ENCODE assay signal across 39 cellular contexts in the genomic region with DNA sequence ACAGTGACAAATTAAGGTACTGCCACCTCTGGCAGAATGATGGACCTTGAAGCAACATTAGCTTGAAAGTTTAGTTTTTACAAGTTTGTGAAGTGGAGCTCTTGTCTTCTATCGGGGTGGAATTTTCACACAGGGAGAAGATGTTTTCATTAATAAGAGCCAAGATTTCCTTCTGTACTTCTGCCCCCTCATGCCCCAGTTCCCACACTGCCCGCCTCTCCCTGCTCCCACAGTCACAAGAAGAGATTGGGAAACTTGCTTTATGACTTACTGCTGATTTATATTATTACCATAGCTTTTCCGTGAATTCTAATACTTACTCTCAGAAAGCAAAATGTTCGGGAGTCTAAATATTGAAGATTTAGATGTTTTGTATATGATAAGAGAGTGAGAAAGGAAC.
"Had no signal": no experiment of that assay in that cellular context is flagged by ENCODE, and none has a peak within 500 bp of the region (broad histone marks: within the 10 kb centered on the region; RNA-seq: fewer than 3 reads in every experiment).

No MANE protein-coding gene starts in this region.

- ATAC-seq: activated naive CD4-positive, alpha-beta T cell treated with anti-CD3 and anti-CD28 coated beads, Interleukin-2, amount 50 U/mL, for 72 hours; activated naive CD8-positive, alpha-beta T cell treated with anti-CD3 and anti-CD28 coated beads, Interleukin-2, amount 50 U/mL, for 24 hours; activated T-cell treated with anti-CD3 and anti-CD28 coated beads, Interleukin-2, amount 50 U/mL, for 4 hours; activated T-cell treated with anti-CD3 and anti-CD28 coated beads, Interleukin-2, amount 50 U/mL, for 72 hours; activated T-helper 17 cell treated with anti-CD3 and anti-CD28 coated beads, Interleukin-2, amount 50 U/mL, for 72 hours; body of pancreas had no signal

- H3K27me3 Mint-ChIP-seq: activated naive CD4-positive, alpha-beta T cell treated with anti-CD3 and anti-CD28 coated beads, Interleukin-2, amount 10 ng/mL, durations not matched to agents 7 days and 5 days; activated naive CD4-positive, alpha-beta T cell treated with anti-CD3 and anti-CD28 coated beads, Interleukin-2, amount 50 U/mL, for 24 hours; activated naive CD8-positive, alpha-beta T cell; activated naive CD8-positive, alpha-beta T cell treated with anti-CD3 and anti-CD28 coated beads for 36 hours; activated naive CD8-positive, alpha-beta T cell treated with anti-CD3 and anti-CD28 coated beads, Interleukin-2, amount 10 ng/mL, durations not matched to agents 7 days and 5 days; activated naive CD8-positive, alpha-beta T cell treated with anti-CD3 and anti-CD28 coated beads, Interleukin-2, amount 50 U/mL, for 24 hours; activated T-helper 17 cell treated with anti-CD3 and anti-CD28 coated beads, Interleukin-2, amount 50 U/mL, for 72 hours; central memory CD8-positive, alpha-beta T cell had no signal

- H3K27me3 ChIP-seq: adrenal gland, ascending aorta, body of pancreas, brain microvascular endothelial cell, cardiac muscle cell had no signal

- H3K27ac ChIP-seq: adrenal gland, ascending aorta, body of pancreas, brain microvascular endothelial cell, breast epithelium, cardiac muscle cell had no signal

- H3K9me3 ChIP-seq: adrenal gland, ascending aorta, body of pancreas, breast epithelium had no signal

- DNase-seq: activated effector memory CD4-positive, alpha-beta T cell treated with anti-CD3 and anti-CD28 coated beads, Interleukin-2, amount 50 U/mL, for 16 hours; activated effector memory CD4-positive, alpha-beta T cell treated with Interleukin-2 at 50 U/mL for 16 hours; activated gamma-delta T cell; activated gamma-delta T cell treated with Interleukin-2 at 50 U/mL for 16 hours; activated naive CD4-positive, alpha-beta T cell; activated naive CD4-positive, alpha-beta T cell treated with anti-CD3 and anti-CD28 coated beads for 36 hours; activated naive CD4-positive, alpha-beta T cell treated with anti-CD3 and anti-CD28 coated beads, Interleukin-2, amount 10 ng/mL, durations not matched to agents 7 days and 5 days; activated naive CD4-positive, alpha-beta T cell treated with anti-CD3 and anti-CD28 coated beads, Interleukin-2, amount 50 U/mL, for 16 hours; activated naive CD4-positive, alpha-beta T cell treated with Interleukin-2 at 50 U/mL for 16 hours; activated naive CD8-positive, alpha-beta T cell treated with anti-CD3 and anti-CD28 coated beads for 36 hours; activated naive CD8-positive, alpha-beta T cell treated with anti-CD3 and anti-CD28 coated beads, Interleukin-2, amount 10 ng/mL, durations not matched to agents 7 days and 5 days; activated naive CD8-positive, alpha-beta T cell treated with anti-CD3 and anti-CD28 coated beads, Interleukin-2, amount 50 U/mL, for 24 hours; activated T-cell treated with anti-CD3 and anti-CD28 coated beads for 4 hours; activated T-cell treated with anti-CD3 and anti-CD28 coated beads, Interleukin-2, amount 50 U/mL, for 1 hour; activated T-cell treated with anti-CD3 and anti-CD28 coated beads, Interleukin-2, amount 50 U/mL, for 24 hours; activated T-cell treated with anti-CD3 and anti-CD28 coated beads, Interleukin-2, amount 50 U/mL, for 4 hours; activated T-cell treated with anti-CD3 and anti-CD28 coated beads, Interleukin-2, amount 50 U/mL, for 48 hours; activated T-cell treated with anti-CD3 and anti-CD28 coated beads, Interleukin-2, amount 50 U/mL, for 72 hours; adrenal gland; amniotic stem cell; amygdala; anterior cingulate cortex; aorta; body of pancreas; brain microvascular endothelial cell; central memory CD4-positive, alpha-beta T cell; cerebellar nuclear complex had no signal

- H3K4me3 Mint-ChIP-seq: activated naive CD4-positive, alpha-beta T cell treated with anti-CD3 and anti-CD28 coated beads for 36 hours; activated naive CD4-positive, alpha-beta T cell treated with anti-CD3 and anti-CD28 coated beads, Interleukin-2, amount 10 ng/mL, durations not matched to agents 7 days and 5 days; activated naive CD4-positive, alpha-beta T cell treated with anti-CD3 and anti-CD28 coated beads, Interleukin-2, amount 50 U/mL, for 24 hours; activated naive CD8-positive, alpha-beta T cell; activated naive CD8-positive, alpha-beta T cell treated with anti-CD3 and anti-CD28 coated beads for 36 hours; activated naive CD8-positive, alpha-beta T cell treated with anti-CD3 and anti-CD28 coated beads, Interleukin-2, amount 10 ng/mL, durations not matched to agents 7 days and 5 days; activated naive CD8-positive, alpha-beta T cell treated with anti-CD3 and anti-CD28 coated beads, Interleukin-2, amount 50 U/mL, for 24 hours; activated T-cell treated with anti-CD3 and anti-CD28 coated beads, Interleukin-2, amount 50 U/mL, for 24 hours; activated T-cell treated with anti-CD3 and anti-CD28 coated beads, Interleukin-2, amount 50 U/mL, for 4 hours; activated T-cell treated with anti-CD3 and anti-CD28 coated beads, Interleukin-2, amount 50 U/mL, for 72 hours; activated T-helper 1 cell treated with anti-CD3 and anti-CD28 coated beads, Interleukin-12 subunit alpha, Interleukin-12 subunit beta, Interleukin-2, Interleukin-4 antibody, amounts not matched to agents 30 ng/mL and 10 ng/mL and 1 ng/mL, durations not matched to agents 14 hours and 24 hours and 36 hours; activated T-helper 17 cell treated with anti-CD3 and anti-CD28 coated beads, Interleukin-2, amount 50 U/mL, for 72 hours; brain; central memory CD8-positive, alpha-beta T cell had no signal

- H3K4me1 Mint-ChIP-seq: activated naive CD4-positive, alpha-beta T cell treated with anti-CD3 and anti-CD28 coated beads, Interleukin-2, amount 10 ng/mL, durations not matched to agents 7 days and 5 days; activated naive CD4-positive, alpha-beta T cell treated with anti-CD3 and anti-CD28 coated beads, Interleukin-2, amount 50 U/mL, for 24 hours; activated naive CD8-positive, alpha-beta T cell treated with anti-CD3 and anti-CD28 coated beads for 36 hours; activated naive CD8-positive, alpha-beta T cell treated with anti-CD3 and anti-CD28 coated beads, Interleukin-2, amount 10 ng/mL, durations not matched to agents 7 days and 5 days; activated naive CD8-positive, alpha-beta T cell treated with anti-CD3 and anti-CD28 coated beads, Interleukin-2, amount 50 U/mL, for 24 hours; activated T-helper 17 cell treated with anti-CD3 and anti-CD28 coated beads, Interleukin-2, amount 50 U/mL, for 72 hours; brain; central memory CD8-positive, alpha-beta T cell had no signal

- H3K36me3 Mint-ChIP-seq: activated naive CD4-positive, alpha-beta T cell treated with anti-CD3 and anti-CD28 coated beads, Interleukin-2, amount 10 ng/mL, durations not matched to agents 7 days and 5 days; activated naive CD4-positive, alpha-beta T cell treated with anti-CD3 and anti-CD28 coated beads, Interleukin-2, amount 50 U/mL, for 24 hours; activated naive CD4-positive, alpha-beta T cell treated with anti-CD3 and anti-CD28 coated beads, Interleukin-2, amount 50 U/mL, for 72 hours; activated naive CD8-positive, alpha-beta T cell; activated naive CD8-positive, alpha-beta T cell treated with anti-CD3 and anti-CD28 coated beads for 36 hours; activated naive CD8-positive, alpha-beta T cell treated with anti-CD3 and anti-CD28 coated beads, Interleukin-2, amount 10 ng/mL, durations not matched to agents 7 days and 5 days; brain had no signal

- H3K9me3 Mint-ChIP-seq: activated naive CD4-positive, alpha-beta T cell treated with anti-CD3 and anti-CD28 coated beads, Interleukin-2, amount 10 ng/mL, durations not matched to agents 7 days and 5 days; activated naive CD4-positive, alpha-beta T cell treated with anti-CD3 and anti-CD28 coated beads, Interleukin-2, amount 50 U/mL, for 24 hours; activated naive CD4-positive, alpha-beta T cell treated with anti-CD3 and anti-CD28 coated beads, Interleukin-2, amount 50 U/mL, for 72 hours; activated naive CD8-positive, alpha-beta T cell treated with anti-CD3 and anti-CD28 coated beads, Interleukin-2, amount 10 ng/mL, durations not matched to agents 7 days and 5 days; activated naive CD8-positive, alpha-beta T cell treated with anti-CD3 and anti-CD28 coated beads, Interleukin-2, amount 50 U/mL, for 24 hours; activated T-cell treated with anti-CD3 and anti-CD28 coated beads, Interleukin-2, amount 50 U/mL, for 4 hours; activated T-helper 1 cell treated with anti-CD3 and anti-CD28 coated beads, Interleukin-12 subunit alpha, Interleukin-12 subunit beta, Interleukin-2, Interleukin-4 antibody, amounts not matched to agents 30 ng/mL and 10 ng/mL and 1 ng/mL, durations not matched to agents 14 hours and 24 hours and 36 hours; activated T-helper 17 cell treated with anti-CD3 and anti-CD28 coated beads, Interleukin-2, amount 50 U/mL, for 72 hours; activated T-helper 2 cell treated with anti-CD3 and anti-CD28 coated beads, Interferon-gamma antibody, Interleukin-2, Interleukin-4, amounts not matched to agents 10 μg/mL and 5 μg/mL and 100 μg/mL, durations not matched to agents 14 hours and 24 hours and 36 hours; brain; central memory CD8-positive, alpha-beta T cell had no signal

- H3K4me1 ChIP-seq: adrenal gland, ascending aorta, body of pancreas, breast epithelium had no signal

- H3K27ac Mint-ChIP-seq: activated naive CD4-positive, alpha-beta T cell treated with anti-CD3 and anti-CD28 coated beads for 36 hours; activated naive CD4-positive, alpha-beta T cell treated with anti-CD3 and anti-CD28 coated beads, Interleukin-2, amount 10 ng/mL, durations not matched to agents 7 days and 5 days; activated naive CD4-positive, alpha-beta T cell treated with anti-CD3 and anti-CD28 coated beads, Interleukin-2, amount 50 U/mL, for 24 hours; activated naive CD4-positive, alpha-beta T cell treated with anti-CD3 and anti-CD28 coated beads, Interleukin-2, amount 50 U/mL, for 72 hours; activated naive CD8-positive, alpha-beta T cell; activated naive CD8-positive, alpha-beta T cell treated with anti-CD3 and anti-CD28 coated beads for 36 hours; activated naive CD8-positive, alpha-beta T cell treated with anti-CD3 and anti-CD28 coated beads, Interleukin-2, amount 10 ng/mL, durations not matched to agents 7 days and 5 days; activated naive CD8-positive, alpha-beta T cell treated with anti-CD3 and anti-CD28 coated beads, Interleukin-2, amount 50 U/mL, for 24 hours; activated T-cell treated with anti-CD3 and anti-CD28 coated beads, Interleukin-2, amount 50 U/mL, for 24 hours; activated T-cell treated with anti-CD3 and anti-CD28 coated beads, Interleukin-2, amount 50 U/mL, for 72 hours; activated T-helper 1 cell treated with anti-CD3 and anti-CD28 coated beads, Interleukin-12 subunit alpha, Interleukin-12 subunit beta, Interleukin-2, Interleukin-4 antibody, amounts not matched to agents 30 ng/mL and 10 ng/mL and 1 ng/mL, durations not matched to agents 14 hours and 24 hours and 36 hours; activated T-helper 17 cell treated with anti-CD3 and anti-CD28 coated beads, Interleukin-2, amount 50 U/mL, for 72 hours; activated T-helper 2 cell treated with anti-CD3 and anti-CD28 coated beads, Interferon-gamma antibody, Interleukin-2, Interleukin-4, amounts not matched to agents 10 μg/mL and 5 μg/mL and 100 μg/mL, durations not matched to agents 14 hours and 24 hours and 36 hours; brain had no signal

- H3K36me3 ChIP-seq: adrenal gland, ascending aorta, brain microvascular endothelial cell, breast epithelium, cardiac muscle cell had no signal

- FAIRE-seq: bronchial epithelial cell had no signal

- H3K4me3 ChIP-seq: adrenal gland, ascending aorta, body of pancreas, breast epithelium, cardiac muscle cell had no signal
